In genomic region chr16:27982184-27982583, GRCh38 we compare ENCODE assay signal across 1 cellular context.
TF ChIP-seq lines count a peak whose summit lies in the region.

No MANE protein-coding gene starts in this region.

TF ChIP-seq in GM23338, 12 proteins besides CTCF, POLR2A, EP300 and RAD21 (continued from another document):
- TF ChIP-seq REST (IDR thresholded peaks at IDR 0.05; ENCODE audit: unreplicated experiment) (no peak), STAT1 (IDR thresholded peaks at IDR 0.05; ENCODE audit: unreplicated experiment) (no peak), EZH2phosphoT487 (IDR thresholded peaks at IDR 0.05; ENCODE audit: unreplicated experiment) (no peak), ZNF114 (CRISPR knock-in tag; IDR thresholded peaks at IDR 0.05) (no peak), JUNB (IDR thresholded peaks at IDR 0.05; ENCODE audit: unreplicated experiment) (no peak)
